In genomic region chr20:60466683-60467022, GRCh38 we compare ENCODE assay signal across 3 cellular contexts.
"Had no signal": no experiment of that assay in that cellular context is flagged by ENCODE, and none has a peak within 500 bp of the region (broad histone marks: within the 10 kb centered on the region; RNA-seq: fewer than 3 reads in every experiment).

No MANE protein-coding gene starts in this region.

- DNase-seq: GDM1, GF-D8 had no signal

- H3K4me3 ChIP-seq: GM12878 had no signal

- ATAC-seq: GM12878 had no signal
